Comparison of ENCODE assay signal across 16 cellular contexts in the genomic region with DNA sequence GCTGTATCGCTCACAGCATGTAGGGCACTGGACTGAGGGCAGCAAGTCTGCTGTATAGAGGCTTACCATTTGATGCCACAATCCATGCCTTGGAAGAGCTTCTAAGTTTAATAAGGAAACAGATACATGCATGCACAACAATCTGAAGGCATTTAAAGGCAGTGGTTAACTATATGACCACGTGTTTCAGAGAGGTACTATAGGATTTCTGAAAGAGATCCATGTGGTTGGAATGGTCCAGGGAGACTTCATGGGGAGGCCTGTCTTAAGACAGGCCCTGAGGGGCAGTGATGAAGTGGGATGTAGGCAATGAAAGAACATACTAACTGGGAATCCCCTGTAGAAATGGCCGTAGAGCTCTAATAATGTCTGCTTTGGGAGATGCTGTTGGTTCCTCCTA.
A peak's percentile ranks its signal among the peaks of the same experiment; 100 is the strongest.
DNase-seq lines count a peak whose midpoint lies in the region; TF ChIP-seq lines count a peak whose summit lies in the region.
"Had no signal": no experiment of that assay in that cellular context is flagged by ENCODE, and none has a peak within 500 bp of the region (broad histone marks: within the 10 kb centered on the region; RNA-seq: fewer than 3 reads in every experiment).

No MANE protein-coding gene starts in this region.

- peak; percentile 34 for DNase-seq in activated CD4-positive, alpha-beta T cell treated with anti-CD3 and anti-CD28 coated beads, Interleukin-2, amount 10 ng/mL, durations not matched to agents 24 days and 14 days
- DNase-seq in activated CD4-positive, alpha-beta T cell treated with anti-CD3 and anti-CD28 coated beads for 48 hours = no peak
- DNase-seq in neural crest cell (ENCODE audit: low read depth, low spot score) (no peak), AG20443 (ENCODE audit: low spot score) (no peak)
- DNase-seq in T-helper 2 cell treated with Interferon-gamma antibody and Interleukin-4, amounts not matched to agents 5 μg/mL and 100 μg/mL, for 36 hours (ENCODE audit: low spot score) = no peak
- DNase-seq: ACHN; C1 segment of cervical spinal cord; Calu3; CD4-positive, alpha-beta memory T cell; COR-L47; DMS53; DMS79 treated with DMSO at 0.1 percent for 48 hours; GF-D8; GOT3; HFFc6 had no signal

- TF ChIP-seq CTCF in brain (conservative IDR thresholded peaks at IDR 0.05) (no peak), neural crest cell (conservative IDR thresholded peaks at IDR 0.05) (no peak)

- H3K4me3 Mint-ChIP-seq in activated CD4-positive, alpha-beta T cell treated with anti-CD3 and anti-CD28 coated beads, Interleukin-2, amount 10 ng/mL, durations not matched to agents 24 days and 14 days = no peak overlapping the region
- H3K4me3 Mint-ChIP-seq in brain (no peak overlapping the region), neural crest cell (no peak overlapping the region)
- H3K4me3 Mint-ChIP-seq in T-helper 2 cell treated with Interferon-gamma antibody and Interleukin-4, amounts not matched to agents 5 μg/mL and 100 μg/mL, for 36 hours = no peak overlapping the region
- H3K4me3 Mint-ChIP-seq: CD4-positive, alpha-beta memory T cell; HFFc6 had no signal

- H3K36me3 Mint-ChIP-seq in activated CD4-positive, alpha-beta T cell treated with anti-CD3 and anti-CD28 coated beads, Interleukin-2, amount 10 ng/mL, durations not matched to agents 24 days and 14 days (ENCODE audit: low read depth) = no peaks in the 10 kb centered on the region
- H3K36me3 Mint-ChIP-seq in brain = no peaks in the 10 kb centered on the region
- H3K36me3 Mint-ChIP-seq in neural crest cell (ENCODE audit: low read depth) = no peaks in the 10 kb centered on the region
- H3K36me3 Mint-ChIP-seq in T-helper 2 cell treated with Interferon-gamma antibody and Interleukin-4, amounts not matched to agents 5 μg/mL and 100 μg/mL, for 36 hours (ENCODE audit: low read depth) = no peaks in the 10 kb centered on the region
- H3K36me3 Mint-ChIP-seq: CD4-positive, alpha-beta memory T cell had no signal

- H3K9me3 Mint-ChIP-seq in activated CD4-positive, alpha-beta T cell treated with anti-CD3 and anti-CD28 coated beads, Interleukin-2, amount 10 ng/mL, durations not matched to agents 24 days and 14 days = no peaks in the 10 kb centered on the region
- H3K9me3 Mint-ChIP-seq in brain (peaks cover 5 to 20% (median 12%) of the 10 kb centered on the region in 5 experiments), neural crest cell (peaks cover 9% of the 10 kb centered on the region)
- no peaks in the 10 kb centered on the region for H3K9me3 Mint-ChIP-seq in T-helper 2 cell treated with Interferon-gamma antibody and Interleukin-4, amounts not matched to agents 5 μg/mL and 100 μg/mL, for 36 hours

- no peaks in the 10 kb centered on the region for H3K27me3 Mint-ChIP-seq in activated CD4-positive, alpha-beta T cell treated with anti-CD3 and anti-CD28 coated beads, Interleukin-2, amount 10 ng/mL, durations not matched to agents 24 days and 14 days
- H3K27me3 Mint-ChIP-seq in brain (no peaks in the 10 kb centered on the region), neural crest cell (ENCODE audit: low read depth) (no peaks in the 10 kb centered on the region)
- H3K27me3 Mint-ChIP-seq in T-helper 2 cell treated with Interferon-gamma antibody and Interleukin-4, amounts not matched to agents 5 μg/mL and 100 μg/mL, for 36 hours (ENCODE audit: low read depth) = no peaks in the 10 kb centered on the region
- H3K27me3 Mint-ChIP-seq: CD4-positive, alpha-beta memory T cell had no signal

- no peaks in the 10 kb centered on the region for H3K4me1 Mint-ChIP-seq in activated CD4-positive, alpha-beta T cell treated with anti-CD3 and anti-CD28 coated beads, Interleukin-2, amount 10 ng/mL, durations not matched to agents 24 days and 14 days
- H3K4me1 Mint-ChIP-seq in brain (peaks cover 41% of the 10 kb centered on the region), neural crest cell (no peaks in the 10 kb centered on the region)
- H3K4me1 Mint-ChIP-seq in T-helper 2 cell treated with Interferon-gamma antibody and Interleukin-4, amounts not matched to agents 5 μg/mL and 100 μg/mL, for 36 hours (ENCODE audit: low read depth) = no peaks in the 10 kb centered on the region
- H3K4me1 Mint-ChIP-seq: CD4-positive, alpha-beta memory T cell had no signal

- intact Hi-C loops in activated CD4-positive, alpha-beta T cell treated with anti-CD3 and anti-CD28 coated beads, Interleukin-2, amount 10 ng/mL, durations not matched to agents 24 days and 14 days (cut with micrococcal nuclease) = no loop called here

- H3K27ac Mint-ChIP-seq in activated CD4-positive, alpha-beta T cell treated with anti-CD3 and anti-CD28 coated beads, Interleukin-2, amount 10 ng/mL, durations not matched to agents 24 days and 14 days = no peak overlapping the region
- H3K27ac Mint-ChIP-seq in brain (peak overlapping the region; percentile 28 to 81 (median 45)), neural crest cell (ENCODE audit: unreplicated experiment) (peak overlapping the region; percentile 2)
- H3K27ac Mint-ChIP-seq in T-helper 2 cell treated with Interferon-gamma antibody and Interleukin-4, amounts not matched to agents 5 μg/mL and 100 μg/mL, for 36 hours = no peak overlapping the region
- H3K27ac Mint-ChIP-seq: CD4-positive, alpha-beta memory T cell; HFFc6 had no signal

Comparison
In these comparisons a context has a peak if more than half of its experiments do, and no peak if none do; other contexts are left out.
1. H3K27ac Mint-ChIP-seq: peak in brain (5 of 5) and neural crest cell (single experiment); none in activated CD4-positive, alpha-beta T cell treated with anti-CD3 and anti-CD28 coated beads, Interleukin-2, amount 10 ng/mL, durations not matched to agents 24 days and 14 days (single experiment) and T-helper 2 cell treated with Interferon-gamma antibody and Interleukin-4, amounts not matched to agents 5 μg/mL and 100 μg/mL, for 36 hours (single experiment).